ENCODE assay signal across 12 cellular contexts in the genomic region with DNA sequence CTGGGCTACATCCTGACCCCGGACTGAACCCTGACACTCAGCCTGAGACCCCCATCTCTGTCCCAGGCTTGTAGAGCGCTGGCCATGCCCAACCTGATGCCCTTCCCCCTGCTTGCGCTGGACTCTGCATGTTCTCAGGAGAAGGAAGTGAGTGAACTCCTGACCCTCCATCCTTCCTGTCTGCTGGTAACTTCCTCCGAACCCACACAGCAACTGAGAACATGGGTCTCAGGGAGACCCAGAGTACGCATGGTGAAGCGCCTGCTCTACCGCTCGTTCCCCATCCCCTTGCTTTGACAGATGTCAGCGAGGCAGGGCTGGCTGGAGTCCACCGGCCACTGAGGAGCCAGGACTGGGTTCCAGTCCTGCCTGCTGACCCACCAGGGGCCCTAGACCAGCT. TPM values are rescaled to one million over a fixed set of nuclear protein-coding genes. Genes with fewer than 3 reads are reported as not detected.
DNase-seq lines count a peak whose midpoint lies in the region; ATAC-seq, FAIRE-seq and TF ChIP-seq lines count a peak whose summit lies in the region.
"Had no signal": no experiment of that assay in that cellular context is flagged by ENCODE, and none has a peak within 500 bp of the region (broad histone marks: within the 10 kb centered on the region; RNA-seq: fewer than 3 reads in every experiment).

No MANE protein-coding gene starts in this region.

- no peaks in the 10 kb centered on the region for H3K9me3 Mint-ChIP-seq in central memory CD8-positive, alpha-beta T cell
- H3K9me3 Mint-ChIP-seq: brain had no signal

- no peaks in the 10 kb centered on the region for H3K36me3 ChIP-seq in Loucy (ENCODE audit: insufficient read depth, low read length)

- H3K9me2 ChIP-seq in Loucy (replicated peaks; ENCODE audit: low read depth, low read length): no peaks in the 10 kb centered on the region

- peaks cover 30% of the 10 kb centered on the region for H3K4me1 Mint-ChIP-seq in central memory CD8-positive, alpha-beta T cell

- no peaks in the 10 kb centered on the region for H3K27me3 Mint-ChIP-seq in central memory CD8-positive, alpha-beta T cell
- H3K27me3 Mint-ChIP-seq: brain had no signal

- H3K9ac ChIP-seq in Loucy (ENCODE audit: low read depth, low read length, poor library complexity, severe bottlenecking): peak overlapping the region; percentile 49

- H3K27ac Mint-ChIP-seq in central memory CD8-positive, alpha-beta T cell (ENCODE audit: low read depth): no peak overlapping the region

- H2AFZ ChIP-seq in Loucy (ENCODE audit: low read length): no peak overlapping the region

- no peak for TF ChIP-seq RAD21 in A549 (conservative IDR thresholded peaks at IDR 0.05 in 1 of 2, IDR thresholded peaks at IDR 0.05 in 1 of 2)

- H3K4me3 Mint-ChIP-seq in central memory CD8-positive, alpha-beta T cell: peak overlapping the region; percentile 31
- H3K4me3 Mint-ChIP-seq: brain had no signal

- no peak overlapping the region for H3K4me2 ChIP-seq in A549
- peak overlapping the region; percentile 67 for H3K4me2 ChIP-seq in Loucy (ENCODE audit: low read depth, low read length, poor library complexity, severe bottlenecking)

- H3K9me3 ChIP-seq in A549: no peaks in the 10 kb centered on the region
- H3K9me3 ChIP-seq in Loucy (ENCODE audit: insufficient read depth, low read depth, low read length): no peaks in the 10 kb centered on the region

- TF ChIP-seq CTCF in A549 (IDR thresholded peaks at IDR 0.05) (no peak), Loucy (conservative IDR thresholded peaks at IDR 0.05; ENCODE audit: low read length) (no peak)

- POLR2A ChIA-PET in A549 (lab: Yijun Ruan, JAX): no interaction called here

- ATAC-seq in A549 (no peak), GM21723 (IDR thresholded peaks at IDR 0.05; ENCODE audit: unreplicated experiment) (no peak), HG02798 (IDR thresholded peaks at IDR 0.05; ENCODE audit: poor library complexity, unreplicated experiment) (no peak)
- ATAC-seq in central memory CD8-positive, alpha-beta T cell (replicated peaks; ENCODE audit: extremely low read depth, poor library complexity, severe bottlenecking): no peak

- TF ChIP-seq POLR2A in A549 (IDR thresholded peaks at IDR 0.05; ENCODE audit: low read length): no peak

- FAIRE-seq in A549 (lab: Jason Lieb, UNC): no peak

- H3K4me1 ChIP-seq in A549 (peaks cover 63% of the 10 kb centered on the region), Loucy (ENCODE audit: insufficient read depth, low read length, poor library complexity, severe bottlenecking) (peaks cover 16% of the 10 kb centered on the region)

- WGBS in A549 (ENCODE audit: missing lambda C conversion rate): 94% methylated on average over 10 of the region's 10 CpGs

- TF ChIP-seq EP300 in A549 (IDR thresholded peaks at IDR 0.05): no peak

- CTCF ChIA-PET in A549 (lab: Yijun Ruan, JAX): interaction anchor here (0.6 to 1.5 kb wide), 2 partner anchors 40 to 42 kb away, joined by 3 to 5 read pairs; partner anchors contain the start of gene NCBP3

- no peaks in the 10 kb centered on the region for H3K27me3 ChIP-seq in Loucy (ENCODE audit: insufficient read depth, low read length, poor library complexity, severe bottlenecking)

- no peaks in the 10 kb centered on the region for H3K79me2 ChIP-seq in Loucy (ENCODE audit: insufficient read depth, low read length)

- H3F3A ChIP-seq in Loucy (ENCODE audit: low read depth): no peaks in the 10 kb centered on the region

- H3K4me3 ChIP-seq in A549 (no peak overlapping the region), Loucy (ENCODE audit: low read length, poor library complexity, severe bottlenecking) (peak overlapping the region; percentile 18)

- peak overlapping the region; percentile 87 to 89; a peak in 3 of 6 replicates for H3K27ac ChIP-seq in A549

- DNase-seq in A549 (ENCODE audit: low read depth in 1 of 2, low spot score in 1 of 2) (no peak), midbrain (lab: John Stamatoyannopoulos, UW) (peak; percentile 30), NCI-H2227 treated with DMSO at 0.1 percent for 48 hours (lab: John Stamatoyannopoulos, UW) (no peak), NCI-H128 (lab: John Stamatoyannopoulos, UW; ENCODE audit: unreplicated experiment) (no peak)
- DNase-seq in central memory CD8-positive, alpha-beta T cell (ENCODE audit: low spot score in 2 of 2): no peak
- DNase-seq: Calu3, islet precursor cell, NCI-H1930 had no signal

- peaks cover 4% of the 10 kb centered on the region for H3K36me3 Mint-ChIP-seq in central memory CD8-positive, alpha-beta T cell (ENCODE audit: insufficient read depth)
- H3K36me3 Mint-ChIP-seq: brain had no signal

- H4K20me1 ChIP-seq in Loucy (ENCODE audit: insufficient read depth, low read length, poor library complexity, severe bottlenecking): no peaks in the 10 kb centered on the region

TF ChIP-seq in A549, 52 proteins besides CTCF, POLR2A, EP300 and RAD21:
- no peak for TF ChIP-seq FOXS1 (CRISPR knock-in tag; IDR thresholded peaks at IDR 0.05)
- TF ChIP-seq MYC (IDR thresholded peaks at IDR 0.05; ENCODE audit: borderline replicate concordance, low read length): no peak
- TF ChIP-seq CHD4 (IDR thresholded peaks at IDR 0.05; ENCODE audit: borderline replicate concordance): no peak
- no peak for TF ChIP-seq CEBPB (IDR thresholded peaks at IDR 0.05)

RNA-seq across cellular contexts. Expression of gene CAMKK1, which starts 6.1 kb away (rescaled TPM):
- polyA plus RNA-seq in A549 (2011; rRNA removed): 6.9 and 7.7 TPM in 2 replicates
- 17.0 and 21.1 TPM in 2 replicates for polyA plus RNA-seq in A549 (2012; cell fraction: cytosol; rRNA removed)
- polyA plus RNA-seq in A549 (2012; cell fraction: nucleus; rRNA removed): 44.0 and 47.1 TPM in 2 replicates
- polyA plus RNA-seq in A549 (2017; fragmentation: RNase III; extraction: RNeasy Plus Mini Kit Qiagen cat#74134 plus additional on column Dnase treatment): 12.6 to 15.3 TPM (median 14.8 TPM) in 3 replicates
- polyA minus RNA-seq in A549 (2011; rRNA and poly(A)+ RNA removed): 10.2 and 11.8 TPM in 2 replicates

RNA-seq across cellular contexts. Expression of gene P2RX1, which starts 29.5 kb away (rescaled TPM):
- polyA plus RNA-seq in A549 (2011; rRNA removed): 0.03 and 0.05 TPM in 2 replicates
- 0.03 and 0.04 TPM in 2 replicates for polyA plus RNA-seq in A549 (2012; cell fraction: cytosol; rRNA removed)
- 0.17 and 0.37 TPM in 2 replicates for polyA plus RNA-seq in A549 (2012; cell fraction: nucleus; rRNA removed)
- polyA plus RNA-seq in A549 (2017; fragmentation: RNase III; extraction: RNeasy Plus Mini Kit Qiagen cat#74134 plus additional on column Dnase treatment): 0.09 to 0.13 TPM in 2 of 3 replicates, not detected in the other
- polyA minus RNA-seq in A549 (2011; rRNA and poly(A)+ RNA removed): 0.10 and 0.21 TPM in 2 replicates

RNA-seq across cellular contexts. Expression of gene NCBP3, which starts 40.7 kb away (rescaled TPM):
- polyA plus RNA-seq in A549 (2011; rRNA removed) (27.7 and 32.7 TPM in 2 replicates), A549 (2017; fragmentation: RNase III; extraction: RNeasy Plus Mini Kit Qiagen cat#74134 plus additional on column Dnase treatment) (36.2 to 37.0 TPM (median 36.6 TPM) in 3 replicates)
- polyA plus RNA-seq in A549 (2012; cell fraction: cytosol; rRNA removed): 10.2 and 14.4 TPM in 2 replicates
- 10.1 and 19.4 TPM in 2 replicates for polyA plus RNA-seq in A549 (2012; cell fraction: nucleus; rRNA removed)
- polyA minus RNA-seq in A549 (2011; rRNA and poly(A)+ RNA removed): 14.9 and 17.6 TPM in 2 replicates
